Comparison of ENCODE assay signal across 9 cellular contexts in the genomic region with DNA sequence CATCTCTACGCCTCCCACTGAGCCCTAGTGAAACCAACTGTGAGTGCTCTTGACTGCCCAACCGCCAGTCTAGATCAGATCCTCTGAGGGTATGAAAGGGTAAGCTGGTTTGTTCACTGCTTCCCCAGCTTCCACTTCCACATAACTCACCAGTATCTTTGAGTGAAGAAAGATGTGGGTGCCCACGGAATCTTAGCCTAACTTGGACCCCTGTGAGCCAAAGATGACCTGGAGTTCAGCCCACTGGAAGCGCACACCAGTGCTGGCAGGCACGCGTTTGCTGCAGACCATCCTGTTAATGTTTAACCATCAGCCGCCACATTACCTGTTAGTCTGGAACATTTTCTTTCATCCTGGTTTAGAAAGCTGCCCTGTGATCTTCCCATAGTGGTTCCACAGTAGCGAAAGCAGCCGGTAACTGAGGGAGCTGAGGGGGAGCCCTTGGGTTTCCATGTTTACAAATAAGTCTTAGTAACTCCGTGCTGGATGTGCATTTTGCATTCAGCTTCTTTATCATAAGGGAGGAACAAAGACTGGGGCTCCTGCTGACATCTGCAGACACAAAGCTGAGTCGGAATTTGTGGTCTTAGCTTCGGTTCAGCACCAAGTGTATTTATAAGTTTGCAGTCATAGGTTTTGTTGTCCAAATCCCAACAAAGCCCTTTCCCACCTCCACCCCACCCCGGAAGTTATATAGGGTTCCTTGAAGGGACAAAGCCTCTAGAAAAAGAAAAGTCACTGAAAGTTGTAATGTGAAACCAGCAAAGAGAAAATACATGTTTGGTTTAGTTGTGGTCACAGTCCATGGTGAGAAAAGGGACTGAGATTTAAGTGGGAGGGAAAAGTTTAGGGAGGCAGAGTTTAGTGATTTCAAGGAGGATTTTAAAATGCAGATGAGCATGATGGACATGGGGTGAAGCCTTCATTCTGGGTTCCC.
DNase-seq lines count a peak whose midpoint lies in the region; ATAC-seq and TF ChIP-seq lines count a peak whose summit lies in the region.
"Had no signal": no experiment of that assay in that cellular context is flagged by ENCODE, and none has a peak within 500 bp of the region (broad histone marks: within the 10 kb centered on the region; RNA-seq: fewer than 3 reads in every experiment).

No MANE protein-coding gene starts in this region.

- no peaks in the 10 kb centered on the region for H3K27me3 Mint-ChIP-seq in memory B cell

- H3K27ac ChIP-seq in cardiac muscle cell (peak overlapping the region; percentile 64), upper lobe of right lung (peak overlapping the region; percentile 67)

- no peaks in the 10 kb centered on the region for H3K27me3 ChIP-seq in cardiac muscle cell
- H3K27me3 ChIP-seq in upper lobe of right lung, result no peaks in the 10 kb centered on the region
- H3K27me3 ChIP-seq: BE2C had no signal

- peaks cover 22% of the 10 kb centered on the region for H3K4me1 Mint-ChIP-seq in memory B cell

- H3K4me3 Mint-ChIP-seq in memory B cell, result no peak overlapping the region

- no peaks in the 10 kb centered on the region for H3K9me3 Mint-ChIP-seq in memory B cell

- H3K36me3 Mint-ChIP-seq in memory B cell, result peaks cover 19% of the 10 kb centered on the region

- intact Hi-C loops in Right ventricle myocardium inferior (cut with DNase I), result loop anchor here (2.0 to 10.0 kb wide), 5 partner anchors 135 to 687 kb away; a partner anchor contains a TSS
- intact Hi-C loops in upper lobe of right lung (cut with DNase I), result loop anchor here (10.0 kb wide), 1 partner anchor 517 kb away; no protein-coding TSS in a partner anchor

- TF ChIP-seq CTCF in cardiac muscle cell (IDR thresholded peaks at IDR 0.05; ENCODE audit: low read depth, low read length), result no peak
- TF ChIP-seq CTCF in upper lobe of right lung (IDR thresholded peaks at IDR 0.05), result no peak

- H3K4me1 ChIP-seq in cardiac muscle cell (ENCODE audit: low read depth), result peaks cover 10% of the 10 kb centered on the region
- H3K4me1 ChIP-seq in upper lobe of right lung, result peaks cover 20% of the 10 kb centered on the region
- H3K4me1 ChIP-seq: BE2C had no signal

- no peaks in the 10 kb centered on the region for H3K9me3 ChIP-seq in cardiac muscle cell (ENCODE audit: low read depth)
- no peaks in the 10 kb centered on the region for H3K9me3 ChIP-seq in upper lobe of right lung
- H3K9me3 ChIP-seq: BE2C had no signal

- H3K4me3 ChIP-seq in cardiac muscle cell (no peak overlapping the region), upper lobe of right lung (no peak overlapping the region)

- DNase-seq in cardiac muscle cell (ENCODE audit: low read depth in 1 of 2, low spot score in 1 of 2) (no peak), Right ventricle myocardium inferior (ENCODE audit: missing footprints) (no peak), astrocyte of the hippocampus (ENCODE audit: low read depth, low spot score) (peak; percentile 55), memory B cell (ENCODE audit: low spot score in 2 of 2) (no peak), upper lobe of right lung (no peak), inferior parietal cortex (ENCODE audit: extremely low spot score) (no peak), NOMO-1 (lab: John Stamatoyannopoulos, UW; ENCODE audit: unreplicated experiment in 2 of 2) (no peak)
- no peak for DNase-seq in activated CD4-positive, CD25-positive, alpha-beta regulatory T cell treated with anti-CD3 and anti-CD28 coated beads, Interleukin-2, amount 50 U/mL, for 72 hours
- DNase-seq: BE2C had no signal

- no peaks in the 10 kb centered on the region for H3K36me3 ChIP-seq in cardiac muscle cell
- peaks cover 42% of the 10 kb centered on the region for H3K36me3 ChIP-seq in upper lobe of right lung

- peak overlapping the region; percentile 86 for H3K27ac Mint-ChIP-seq in memory B cell

- no peak for ATAC-seq in Right ventricle myocardium inferior
- no peak for ATAC-seq in memory B cell (ENCODE audit: low read depth)
- peak; percentile 42 for ATAC-seq in upper lobe of right lung
